8 cellular contexts compared by ENCODE assay signal in genomic region chr15:72599855-72600464, GRCh38.
DNase-seq lines count a peak whose midpoint lies in the region; ATAC-seq and TF ChIP-seq lines count a peak whose summit lies in the region.

No MANE protein-coding gene starts in this region.

- POLR2A ChIA-PET in RWPE1 (lab: Yijun Ruan, JAX; ENCODE audit: low non-redundant PET), result no interaction called here

- H3K9me3 Mint-ChIP-seq in nephron progenitor cell, result no peaks in the 10 kb centered on the region

- CTCF ChIA-PET in RWPE1 (lab: Yijun Ruan, JAX), result interaction anchor here (0.5 to 1.8 kb wide), 24 partner anchors 9 to 1877 kb away, joined by 3 to 12 read pairs (median 4); no protein-coding TSS in a partner anchor

- no peak overlapping the region for H3K27ac Mint-ChIP-seq in nephron progenitor cell

- H3K4me1 Mint-ChIP-seq in nephron progenitor cell, result peaks cover 11% of the 10 kb centered on the region

- peaks cover 3% of the 10 kb centered on the region for H3K27me3 Mint-ChIP-seq in nephron progenitor cell (ENCODE audit: low read depth, poor library complexity)

- TF ChIP-seq CTCF in HFF-Myc (IDR thresholded peaks at IDR 0.05; ENCODE audit: low read depth, low read length, missing control alignments), result peak; percentile 67
- TF ChIP-seq CTCF in RWPE1 (conservative IDR thresholded peaks at IDR 0.05; ENCODE audit: low read depth), result peak; percentile 91
- peak; percentile 69 for TF ChIP-seq CTCF in nephron progenitor cell (IDR thresholded peaks at IDR 0.05)

- peak; percentile 67 for DNase-seq in NCI-H82 (lab: John Stamatoyannopoulos, UW)
- DNase-seq in NCI-H82 treated with DMSO at 0.1 percent for 48 hours (lab: John Stamatoyannopoulos, UW; ENCODE audit: unreplicated experiment), result no peak
- peak; percentile 38 for DNase-seq in HFF-Myc (ENCODE audit: extremely low read depth, low read depth)
- DNase-seq in RWPE1 (ENCODE audit: low spot score), result peak; percentile 56
- peak; percentile 77 for DNase-seq in epidermal melanocyte (ENCODE audit: insufficient read length, low spot score)
- DNase-seq in nephron progenitor cell, result peak; percentile 43

- H3K4me3 ChIP-seq in HFF-Myc (replicated peaks; ENCODE audit: low read depth, low read length), result no peak overlapping the region

- no peak overlapping the region for H3K4me3 Mint-ChIP-seq in nephron progenitor cell

- no peak overlapping the region for H3K27ac ChIP-seq in RWPE1

- no peak for ATAC-seq in HG03139 (IDR thresholded peaks at IDR 0.05; ENCODE audit: unreplicated experiment)
- ATAC-seq in GM21786 (IDR thresholded peaks at IDR 0.05; ENCODE audit: unreplicated experiment), result no peak

- H3K36me3 Mint-ChIP-seq in nephron progenitor cell (ENCODE audit: low read depth), result no peaks in the 10 kb centered on the region
